ENCODE assay signal across 8 cellular contexts in genomic region chr6:36196880-36197548, GRCh38. TPM values are rescaled to one million over a fixed set of nuclear protein-coding genes. Genes with fewer than 3 reads are reported as not detected.
DNase-seq lines count a peak whose midpoint lies in the region; ATAC-seq and TF ChIP-seq lines count a peak whose summit lies in the region.

No MANE protein-coding gene starts in this region.

- WGBS in spleen, 5 donors, result 0 to 1% (median 1%) methylated on average over 6 to 58 of the region's 58 CpGs

- H3K36me3 Mint-ChIP-seq in activated B cell treated with CpG ODN at 0.5 μM for 24 hours (ENCODE audit: low read depth), result peaks cover 25% of the 10 kb centered on the region

- no peaks in the 10 kb centered on the region for H3K9me3 Mint-ChIP-seq in activated B cell treated with CpG ODN at 0.5 μM for 24 hours

- peaks cover 38% of the 10 kb centered on the region for H3K4me1 Mint-ChIP-seq in activated B cell treated with CpG ODN at 0.5 μM for 24 hours

- H3K27ac Mint-ChIP-seq in activated B cell treated with CpG ODN at 0.5 μM for 24 hours, result peak overlapping the region; percentile 92

- peak; percentile 96 for ATAC-seq in GM19023 (IDR thresholded peaks at IDR 0.05; ENCODE audit: unreplicated experiment)
- peak; percentile 87 for ATAC-seq in HG03196 (IDR thresholded peaks at IDR 0.05; ENCODE audit: unreplicated experiment)
- ATAC-seq in activated B cell treated with CpG ODN at 0.5 μM for 24 hours (ENCODE audit: low read depth), result peak; percentile 89

- intact Hi-C loops in activated B cell treated with CpG ODN at 0.5 μM for 24 hours (cut with micrococcal nuclease) (loop anchor here (1.0 to 5.0 kb wide), 7 partner anchors 66 to 276 kb away; partner anchors contain the start of genes MAPK13, MAPK14 and SRPK1), spleen (cut with DNase I; ENCODE audit: low total_unique reads) (loop anchor here (5.0 kb wide), 1 partner anchor 165 kb away; no protein-coding TSS in a partner anchor)

- CTCF ChIA-PET in activated B cell treated with CpG ODN at 0.5 μM for 24 hours (lab: Charles Lee), result interaction anchor here (2.5 kb wide), 1 partner anchor 102 kb away, joined by 7 read pairs; no protein-coding TSS in a partner anchor

- POLR2A ChIA-PET in activated B cell treated with CpG ODN at 0.5 μM for 24 hours (lab: Charles Lee), result interaction anchor here (0.5 to 2.3 kb wide), 14 partner anchors 9 to 169 kb away, joined by 3 to 26 read pairs (median 4); partner anchors contain the start of genes BNIP5, MAPK13 and MAPK14

- no peaks in the 10 kb centered on the region for H3K27me3 ChIP-seq in spleen (replicated peaks in 1 of 7)

- DNase-seq in AG09309 (ENCODE audit: low read depth) (peak; percentile 83), NCI-H226 (peak; percentile 96), activated B cell treated with CpG ODN at 0.5 μM for 24 hours (peak; percentile 100), caudate nucleus (lab: John Stamatoyannopoulos, UW) (peak; percentile 65 to 99 (median 97)), inferior parietal cortex (ENCODE audit: extremely low spot score) (peak; percentile 96), spleen (peak; percentile 100)

- H3K4me3 ChIP-seq in AG09309 (ENCODE audit: control insufficient read depth, low read depth, low read length) (peak overlapping the region; percentile 85), spleen (peak overlapping the region; percentile 49 to 86 (median 62))

- H3K27ac ChIP-seq in caudate nucleus (ENCODE audit: low read depth, low read length) (peak overlapping the region; percentile 90), spleen (peak overlapping the region; percentile 91 to 99 (median 96))

- no peaks in the 10 kb centered on the region for H3K9me3 ChIP-seq in spleen

- TF ChIP-seq POLR2A in spleen (IDR thresholded peaks at IDR 0.05), result no peak

- H3K4me3 Mint-ChIP-seq in activated B cell treated with CpG ODN at 0.5 μM for 24 hours, result peak overlapping the region; percentile 92

- peaks cover 11 to 53% (median 37%) of the 10 kb centered on the region in 6 donors for H3K4me1 ChIP-seq in spleen

- peaks cover 0 to 24% (median 20%) of the 10 kb centered on the region in 6 donors for H3K36me3 ChIP-seq in spleen

- no peak for TF ChIP-seq CTCF in AG09309 (IDR thresholded peaks at IDR 0.05; ENCODE audit: control insufficient read depth, insufficient read depth, low read depth, low read length, missing control alignments)
- TF ChIP-seq CTCF in activated B cell treated with CpG ODN at 0.5 μM for 24 hours (IDR thresholded peaks at IDR 0.05), result no peak
- peak in 1 of 11 experiments; percentile 32 for TF ChIP-seq CTCF in spleen (IDR thresholded peaks at IDR 0.05 in 8 of 11, conservative IDR thresholded peaks at IDR 0.05 in 3 of 11)

- H3K27me3 Mint-ChIP-seq in activated B cell treated with CpG ODN at 0.5 μM for 24 hours, result no peaks in the 10 kb centered on the region

RNA-seq across cellular contexts. Expression of gene BRPF3, which starts 0.5 kb away (rescaled TPM):
- 29.2 and 36.5 TPM in 2 replicates for total RNA-seq in activated B cell treated with CpG ODN at 0.5 μM for 24 hours
- 10 to 100 TPM; 30.8 to 42.7 (median 33.0) TPM for total RNA-seq in spleen
- 1 to 10 TPM; 2.4 to 7.5 (median 3.2) TPM for polyA plus RNA-seq in spleen

Comparison
In these comparisons a context has a peak if more than half of its experiments do, and no peak if none do; other contexts are left out.
1. Peak in every context shown above with its lines: DNase-seq, ATAC-seq, H3K4me3 ChIP-seq and H3K27ac ChIP-seq.